ENCODE assay signal across 1 cellular context in genomic region chr18:967037-967576, GRCh38.
A peak's percentile ranks its signal among the peaks of the same experiment; 100 is the strongest.
TF ChIP-seq lines count a peak whose summit lies in the region.

No MANE protein-coding gene starts in this region.

TF ChIP-seq in K562, 482 proteins besides CTCF, POLR2A, EP300 and RAD21 (continued from another document):
- TF ChIP-seq RERE (CRISPR knock-in tag; IDR thresholded peaks at IDR 0.05; ENCODE audit: borderline replicate concordance) (no peak), RBM15 (IDR thresholded peaks at IDR 0.05; ENCODE audit: insufficient read depth, low read length) (no peak), NFATC3 (IDR thresholded peaks at IDR 0.05) (0 out of 2 replicates have a peak, but pooled peaks have one; percentile 9), GTF2E2 (tag; IDR thresholded peaks at IDR 0.05) (no peak), ZMIZ1 (IDR thresholded peaks at IDR 0.05; ENCODE audit: low read depth in 2 of 2, low read length in 2 of 2) (peak in 1 of 2 experiments; percentile 12; a peak in 1 of 4 replicates), HDAC8 (tag; IDR thresholded peaks at IDR 0.05) (no peak), SMARCC2 (IDR thresholded peaks at IDR 0.05; ENCODE audit: low read depth) (peak; percentile 76; the same call in 1 of the 2 replicates), E2F3 (CRISPR knock-in tag; IDR thresholded peaks at IDR 0.05) (no peak), ARID3A (IDR thresholded peaks at IDR 0.05; ENCODE audit: borderline replicate concordance, low read depth, low read length) (0 out of 2 replicates have a peak, but pooled peaks have one; percentile 27), SMAD1 (IDR thresholded peaks at IDR 0.05; ENCODE audit: low read depth, low read length, partially characterized antibody) (peak; percentile 45), ZSCAN32 (CRISPR knock-in tag; IDR thresholded peaks at IDR 0.05) (0 out of 2 replicates have a peak, but pooled peaks have one; percentile 8), CBX5 (IDR thresholded peaks at IDR 0.05; ENCODE audit: borderline replicate concordance, low read depth) (no peak), ZNF232 (CRISPR knock-in tag; IDR thresholded peaks at IDR 0.05) (no peak), ELF4 (CRISPR knock-in tag; IDR thresholded peaks at IDR 0.05) (no peak), RFX1 (IDR thresholded peaks at IDR 0.05) (no peak)
- TF ChIP-seq, protein P1, sequence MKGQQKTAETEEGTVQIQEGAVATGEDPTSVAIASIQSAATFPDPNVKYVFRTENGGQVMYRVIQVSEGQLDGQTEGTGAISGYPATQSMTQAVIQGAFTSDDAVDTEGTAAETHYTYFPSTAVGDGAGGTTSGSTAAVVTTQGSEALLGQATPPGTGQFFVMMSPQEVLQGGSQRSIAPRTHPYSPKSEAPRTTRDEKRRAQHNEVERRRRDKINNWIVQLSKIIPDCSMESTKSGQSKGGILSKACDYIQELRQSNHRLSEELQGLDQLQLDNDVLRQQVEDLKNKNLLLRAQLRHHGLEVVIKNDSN (CRISPR knock-in tag; IDR thresholded peaks at IDR 0.05), result no peak
